ENCODE assay signal across 18 cellular contexts in the genomic region with DNA sequence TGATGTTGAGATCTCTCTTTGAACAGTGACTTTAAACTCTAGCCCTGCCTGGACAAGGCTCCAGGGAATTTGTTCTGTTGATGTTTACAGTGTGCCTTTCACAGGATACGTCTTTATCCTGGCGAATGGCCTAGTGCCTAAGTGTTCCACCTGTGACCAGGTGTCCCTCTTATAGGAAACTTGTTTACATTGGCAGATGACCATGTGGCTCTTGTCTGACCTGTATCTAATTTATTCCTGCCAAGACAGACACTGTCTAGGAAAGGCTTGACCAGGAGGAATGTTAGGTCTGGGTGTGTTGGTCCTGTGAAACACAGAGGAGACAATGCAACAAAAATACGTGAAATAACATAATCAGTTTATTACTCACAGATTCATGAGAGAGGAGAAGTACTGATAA.
"Had no signal": no experiment of that assay in that cellular context is flagged by ENCODE, and none has a peak within 500 bp of the region (broad histone marks: within the 10 kb centered on the region; RNA-seq: fewer than 3 reads in every experiment).

No MANE protein-coding gene starts in this region.

- H3K4me3 ChIP-seq: mucosa of descending colon, psoas muscle, right lobe of liver, spleen had no signal

- H3K27me3 ChIP-seq: foreskin keratinocyte, right lobe of liver, spleen had no signal

- H3K9me3 ChIP-seq: mucosa of descending colon, psoas muscle, right lobe of liver had no signal

- H3K4me3 Mint-ChIP-seq: activated CD4-positive, alpha-beta T cell treated with anti-CD3 and anti-CD28 coated beads for 36 hours; activated CD8-positive, alpha-beta T cell treated with anti-CD3 and anti-CD28 coated beads for 36 hours; activated naive CD8-positive, alpha-beta T cell treated with anti-CD3 and anti-CD28 coated beads, Interleukin-2, amount 50 U/mL, for 24 hours; activated T-helper 1 cell treated with anti-CD3 and anti-CD28 coated beads, Interleukin-12 subunit alpha, Interleukin-12 subunit beta, Interleukin-2, Interleukin-4 antibody, amounts not matched to agents 30 ng/mL and 10 ng/mL and 1 ng/mL, durations not matched to agents 14 hours and 24 hours and 36 hours; natural killer cell treated with Interleukin-12 subunit alpha and Interleukin-12 subunit beta and Interleukin-15 and Interleukin-18, amount 100 ng/mL, for 72 hours; stimulated activated naive B cell treated with anti-CD40 and anti-IgM and Interleukin-4, amounts not matched to agents 10 μg/mL and 1 μg/mL and 100 μg/mL, for 72 hours; type B pancreatic cell had no signal

- H3K36me3 Mint-ChIP-seq: natural killer cell treated with Interleukin-12 subunit alpha and Interleukin-12 subunit beta and Interleukin-15 and Interleukin-18, amount 100 ng/mL, for 72 hours; stimulated activated naive B cell treated with anti-CD40 and anti-IgM and Interleukin-4, amounts not matched to agents 10 μg/mL and 1 μg/mL and 100 μg/mL, for 72 hours; type B pancreatic cell had no signal

- DNase-seq: activated CD4-positive, alpha-beta T cell treated with anti-CD3 and anti-CD28 coated beads for 36 hours; activated CD8-positive, alpha-beta memory T cell treated with anti-CD3 and anti-CD28 coated beads, Interleukin-2, amount 50 U/mL, for 4 hours; activated CD8-positive, alpha-beta T cell treated with anti-CD3 and anti-CD28 coated beads for 36 hours; activated naive CD4-positive, alpha-beta T cell; activated naive CD8-positive, alpha-beta T cell treated with anti-CD3 and anti-CD28 coated beads, Interleukin-2, amount 50 U/mL, for 24 hours; foreskin keratinocyte; head of caudate nucleus; mucosa of descending colon; nucleus accumbens; psoas muscle; right lobe of liver; spleen; stimulated activated CD4-positive, alpha-beta T cell treated with anti-CD3 and anti-CD28 coated beads, Interleukin-1b, Interleukin-23, amount 100 ng/mL, for 48 hours; stimulated activated naive B cell treated with anti-CD40 and anti-IgM and Interleukin-4, amounts not matched to agents 10 μg/mL and 1 μg/mL and 100 μg/mL, for 72 hours had no signal

- H3K27ac ChIP-seq: foreskin keratinocyte, psoas muscle, right lobe of liver, spleen, VCaP had no signal

- H3K4me1 ChIP-seq: foreskin keratinocyte, psoas muscle, right lobe of liver, spleen had no signal

- H3K27ac Mint-ChIP-seq: activated CD4-positive, alpha-beta T cell treated with anti-CD3 and anti-CD28 coated beads for 36 hours; activated CD8-positive, alpha-beta T cell treated with anti-CD3 and anti-CD28 coated beads for 36 hours; activated naive CD8-positive, alpha-beta T cell treated with anti-CD3 and anti-CD28 coated beads, Interleukin-2, amount 50 U/mL, for 24 hours; activated T-helper 1 cell treated with anti-CD3 and anti-CD28 coated beads, Interleukin-12 subunit alpha, Interleukin-12 subunit beta, Interleukin-2, Interleukin-4 antibody, amounts not matched to agents 30 ng/mL and 10 ng/mL and 1 ng/mL, durations not matched to agents 14 hours and 24 hours and 36 hours; natural killer cell treated with Interleukin-12 subunit alpha and Interleukin-12 subunit beta and Interleukin-15 and Interleukin-18, amount 100 ng/mL, for 72 hours; stimulated activated naive B cell treated with anti-CD40 and anti-IgM and Interleukin-4, amounts not matched to agents 10 μg/mL and 1 μg/mL and 100 μg/mL, for 72 hours; type B pancreatic cell had no signal

- H3K4me1 Mint-ChIP-seq: activated CD4-positive, alpha-beta T cell treated with anti-CD3 and anti-CD28 coated beads for 36 hours; activated naive CD8-positive, alpha-beta T cell treated with anti-CD3 and anti-CD28 coated beads, Interleukin-2, amount 50 U/mL, for 24 hours; stimulated activated naive B cell treated with anti-CD40 and anti-IgM and Interleukin-4, amounts not matched to agents 10 μg/mL and 1 μg/mL and 100 μg/mL, for 72 hours had no signal

- ATAC-seq: activated CD4-positive, alpha-beta T cell treated with anti-CD3 and anti-CD28 coated beads for 36 hours; activated CD8-positive, alpha-beta T cell treated with anti-CD3 and anti-CD28 coated beads for 36 hours; activated naive CD8-positive, alpha-beta T cell treated with anti-CD3 and anti-CD28 coated beads, Interleukin-2, amount 50 U/mL, for 24 hours; foreskin keratinocyte; mucosa of descending colon; natural killer cell treated with Interleukin-12 subunit alpha and Interleukin-12 subunit beta and Interleukin-15 and Interleukin-18, amount 100 ng/mL, for 72 hours; psoas muscle; right lobe of liver; stimulated activated naive B cell treated with anti-CD40 and anti-IgM and Interleukin-4, amounts not matched to agents 10 μg/mL and 1 μg/mL and 100 μg/mL, for 72 hours had no signal

- H3K27me3 Mint-ChIP-seq: activated CD4-positive, alpha-beta T cell treated with anti-CD3 and anti-CD28 coated beads for 36 hours; activated CD8-positive, alpha-beta T cell treated with anti-CD3 and anti-CD28 coated beads for 36 hours; activated naive CD8-positive, alpha-beta T cell treated with anti-CD3 and anti-CD28 coated beads, Interleukin-2, amount 50 U/mL, for 24 hours; natural killer cell treated with Interleukin-12 subunit alpha and Interleukin-12 subunit beta and Interleukin-15 and Interleukin-18, amount 100 ng/mL, for 72 hours; stimulated activated naive B cell treated with anti-CD40 and anti-IgM and Interleukin-4, amounts not matched to agents 10 μg/mL and 1 μg/mL and 100 μg/mL, for 72 hours; type B pancreatic cell had no signal

- H3K36me3 ChIP-seq: right lobe of liver, spleen had no signal

- H3K9me3 Mint-ChIP-seq: stimulated activated naive B cell treated with anti-CD40 and anti-IgM and Interleukin-4, amounts not matched to agents 10 μg/mL and 1 μg/mL and 100 μg/mL, for 72 hours; type B pancreatic cell had no signal
